ENCODE assay signal across 11 cellular contexts in the genomic region with DNA sequence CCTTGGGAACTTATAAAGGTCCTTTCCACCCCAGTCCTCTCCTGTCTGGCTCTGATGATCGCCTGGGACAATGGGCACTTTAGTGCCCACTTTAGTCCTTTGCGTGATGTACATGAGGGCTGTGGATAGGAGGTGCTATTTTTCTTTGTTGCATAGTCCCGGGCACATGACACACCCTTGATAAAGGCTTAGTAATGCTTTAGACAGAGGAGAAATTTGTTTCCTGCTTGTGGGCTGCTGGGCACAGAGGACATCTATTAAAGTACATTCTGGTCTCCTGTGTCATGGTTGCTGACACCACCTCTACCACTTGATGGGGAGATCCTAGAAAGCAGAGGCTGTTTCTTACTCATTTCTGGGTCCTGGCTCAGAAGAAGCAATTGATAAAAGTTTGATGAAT. TPM values are rescaled to one million over a fixed set of nuclear protein-coding genes. Genes with fewer than 3 reads are reported as not detected.
A peak's percentile ranks its signal among the peaks of the same experiment; 100 is the strongest.
DNase-seq lines count a peak whose midpoint lies in the region; ATAC-seq and TF ChIP-seq lines count a peak whose summit lies in the region.
"Had no signal": no experiment of that assay in that cellular context is flagged by ENCODE, and none has a peak within 500 bp of the region (broad histone marks: within the 10 kb centered on the region; RNA-seq: fewer than 3 reads in every experiment).

No MANE protein-coding gene starts in this region.

- H3K27me3 ChIP-seq in IMR-90 (ENCODE audit: control insufficient read depth, insufficient read depth, low read length) (peaks cover 7% of the 10 kb centered on the region), left lung (no peaks in the 10 kb centered on the region)

- H3K27ac Mint-ChIP-seq in Calu3 (ENCODE audit: unreplicated experiment): no peak overlapping the region

- no peaks in the 10 kb centered on the region for H3K4me1 ChIP-seq in IMR-90 (ENCODE audit: control insufficient read depth, insufficient read depth, low read length)
- peaks cover 0 to 3% of the 10 kb centered on the region in 2 donors for H3K4me1 ChIP-seq in left lung
- H3K4me1 ChIP-seq: parathyroid adenoma had no signal

- TF ChIP-seq CTCF in Calu3 (IDR thresholded peaks at IDR 0.05; ENCODE audit: unreplicated experiment): no peak
- no peak for TF ChIP-seq CTCF in IMR-90 (conservative IDR thresholded peaks at IDR 0.05; ENCODE audit: low read depth, low read length)
- no peak for TF ChIP-seq CTCF in left lung (IDR thresholded peaks at IDR 0.05)

- TF ChIP-seq RAD21 in IMR-90 (IDR thresholded peaks at IDR 0.05; ENCODE audit: low read length): no peak

- no peak overlapping the region for H3K4ac ChIP-seq in IMR-90 (ENCODE audit: low read depth, low read length)

- intact Hi-C loops in Calu3 (cut with micrococcal nuclease; ENCODE audit: unreplicated experiment): no loop called here
- intact Hi-C loops in IMR-90 (cut with micrococcal nuclease): no loop called here
- intact Hi-C loops in left lung (cut with DNase I): no loop called here

- no peaks in the 10 kb centered on the region for H3K9me3 ChIP-seq in IMR-90 (ENCODE audit: control insufficient read depth, insufficient read depth, low read length)
- no peaks in the 10 kb centered on the region for H3K9me3 ChIP-seq in left lung

- CTCF ChIA-PET in Calu3 (lab: Charles Lee) (no interaction called here), IMR-90 (lab: Yijun Ruan, JAX) (no interaction called here)

- no peaks in the 10 kb centered on the region for H4K20me1 ChIP-seq in IMR-90 (ENCODE audit: insufficient read depth, low read length)

- DNase-seq in Calu3: peak; percentile 33
- peak; percentile 56 for DNase-seq in IMR-90
- peak; percentile 63 for DNase-seq in astrocyte of the hippocampus (ENCODE audit: low read depth, low spot score)
- no peak for DNase-seq in left lung
- DNase-seq in amygdala (lab: John Stamatoyannopoulos, UW): no peak
- DNase-seq: DND-41 had no signal

- no peak overlapping the region for H2BK5ac ChIP-seq in IMR-90 (ENCODE audit: low read depth, low read length, poor library complexity, severe bottlenecking)

- TF ChIP-seq POLR2A in IMR-90 (IDR thresholded peaks at IDR 0.05; ENCODE audit: low read depth, low read length): no peak

- no peak overlapping the region for H3K4me3 Mint-ChIP-seq in Calu3 (ENCODE audit: low read depth, unreplicated experiment)

- H3K4me2 ChIP-seq in IMR-90 (ENCODE audit: low read depth, low read length): no peak overlapping the region

- H4K8ac ChIP-seq in IMR-90 (ENCODE audit: low read depth in 2 of 2, low read length in 2 of 2): no peak overlapping the region

- WGBS in IMR-90 (ENCODE audit: extremely low coverage in 2 of 2, insufficient read length in 1 of 2), 2 experiments: no CpG with 5 or more reads among the region's 3 CpGs

- H2BK15ac ChIP-seq in IMR-90 (ENCODE audit: low read depth, low read length): no peak overlapping the region

- no peak overlapping the region for H4K91ac ChIP-seq in IMR-90 (ENCODE audit: insufficient read depth, low read depth, low read length)

- no peak overlapping the region for H2AK5ac ChIP-seq in IMR-90 (ENCODE audit: low read depth, low read length)

- H3K18ac ChIP-seq in IMR-90 (ENCODE audit: low read depth, low read length): no peak overlapping the region

- no peak overlapping the region for H4K5ac ChIP-seq in IMR-90 (ENCODE audit: low read depth, low read length)

- H3K27ac ChIP-seq in IMR-90 (ENCODE audit: insufficient read depth, low read length) (no peak overlapping the region), left lung (peak overlapping the region in 1 of 2 donors; percentile 23)
- H3K27ac ChIP-seq: parathyroid adenoma had no signal

- H3K4me3 ChIP-seq in IMR-90 (ENCODE audit: insufficient read depth, low read depth, low read length): no peak overlapping the region
- no peak overlapping the region for H3K4me3 ChIP-seq in left lung

- no peak overlapping the region for H3K14ac ChIP-seq in IMR-90 (replicated peaks; ENCODE audit: low read depth, low read length)

- dilution Hi-C loops in IMR-90 (cut with HindIII; ENCODE audit: low sequenced_read_pairs, unreplicated experiment): no loop called here

- peaks cover 17% of the 10 kb centered on the region for H3K27me3 Mint-ChIP-seq in Calu3 (ENCODE audit: unreplicated experiment)

- H3K23ac ChIP-seq in IMR-90 (ENCODE audit: low read depth, low read length): no peak overlapping the region

- no peaks in the 10 kb centered on the region for H3K79me1 ChIP-seq in IMR-90 (ENCODE audit: low read depth in 1 of 2, low read length in 2 of 2)

- H2AK9ac ChIP-seq in IMR-90 (replicated peaks; ENCODE audit: low read depth, low read length, poor library complexity): no peak overlapping the region

- H3K9me1 ChIP-seq in IMR-90 (ENCODE audit: insufficient read depth, low read length): no peaks in the 10 kb centered on the region; the same call in 1 of the 2 replicates

- H3K9me3 Mint-ChIP-seq in Calu3 (ENCODE audit: low read depth, unreplicated experiment): no peaks in the 10 kb centered on the region
- H3K9me3 Mint-ChIP-seq: activated naive CD4-positive, alpha-beta T cell treated with anti-CD3 and anti-CD28 coated beads, Interleukin-2, amount 50 U/mL, for 72 hours had no signal

- H3K56ac ChIP-seq in IMR-90 (ENCODE audit: extremely low read depth, insufficient read depth, low read length): no peak overlapping the region

- POLR2A ChIA-PET in IMR-90 (lab: Charles Lee; ENCODE audit: unreplicated experiment): no interaction called here

- H3K4me1 Mint-ChIP-seq in Calu3 (ENCODE audit: low read depth, unreplicated experiment): peaks cover 10% of the 10 kb centered on the region

- H2AFZ ChIP-seq in IMR-90 (replicated peaks; ENCODE audit: low read length, poor library complexity): peak overlapping the region; percentile 32
- H2AFZ ChIP-seq: parathyroid adenoma had no signal

- no peak overlapping the region for H2BK120ac ChIP-seq in IMR-90 (ENCODE audit: low read depth, low read length)

- H3K36me3 ChIP-seq in IMR-90 (ENCODE audit: control insufficient read depth, insufficient read depth, low read length) (peaks cover 22% of the 10 kb centered on the region), left lung (peaks cover 0 to 49% of the 10 kb centered on the region in 2 donors)

- peak; percentile 43 for ATAC-seq in IMR-90 (ENCODE audit: low read depth)
- ATAC-seq in left lung: peak; percentile 60
- no peak for ATAC-seq in HG02885 (IDR thresholded peaks at IDR 0.05; ENCODE audit: poor library complexity, unreplicated experiment)
- ATAC-seq in HG03460 (IDR thresholded peaks at IDR 0.05; ENCODE audit: unreplicated experiment): no peak
- ATAC-seq in HG03095 (IDR thresholded peaks at IDR 0.05; ENCODE audit: unreplicated experiment): no peak

- in situ Hi-C loops in IMR-90 (cut with MboI; ENCODE audit: low sequenced_read_pairs): no loop called here

- peaks cover 3% of the 10 kb centered on the region for H3K36me3 Mint-ChIP-seq in Calu3 (ENCODE audit: insufficient read depth, unreplicated experiment)
- H3K36me3 Mint-ChIP-seq: activated naive CD4-positive, alpha-beta T cell treated with anti-CD3 and anti-CD28 coated beads, Interleukin-2, amount 50 U/mL, for 72 hours had no signal

- no peak overlapping the region for H2BK20ac ChIP-seq in IMR-90 (ENCODE audit: low read depth, low read length)

- no peak overlapping the region for H3K9ac ChIP-seq in IMR-90 (ENCODE audit: low read depth, low read length)
- H3K9ac ChIP-seq: parathyroid adenoma had no signal

- BruUV-seq in Calu3 (replicated peaks; lab: Mats Ljungman, UMichigan) (no TSS peak), IMR-90 (replicated peaks; lab: Mats Ljungman, UMichigan) (no TSS peak)

TF ChIP-seq in IMR-90, 13 proteins besides CTCF, POLR2A, EP300 and RAD21:
- no peak for TF ChIP-seq MAFK (IDR thresholded peaks at IDR 0.05; ENCODE audit: low read depth, low read length)
- no peak for TF ChIP-seq FOS (IDR thresholded peaks at IDR 0.05; ENCODE audit: low read depth, low read length)
- no peak; the same call in 1 of the 2 replicates for TF ChIP-seq BHLHE40 (IDR thresholded peaks at IDR 0.05; ENCODE audit: low read depth, low read length)
- TF ChIP-seq, protein P1, sequence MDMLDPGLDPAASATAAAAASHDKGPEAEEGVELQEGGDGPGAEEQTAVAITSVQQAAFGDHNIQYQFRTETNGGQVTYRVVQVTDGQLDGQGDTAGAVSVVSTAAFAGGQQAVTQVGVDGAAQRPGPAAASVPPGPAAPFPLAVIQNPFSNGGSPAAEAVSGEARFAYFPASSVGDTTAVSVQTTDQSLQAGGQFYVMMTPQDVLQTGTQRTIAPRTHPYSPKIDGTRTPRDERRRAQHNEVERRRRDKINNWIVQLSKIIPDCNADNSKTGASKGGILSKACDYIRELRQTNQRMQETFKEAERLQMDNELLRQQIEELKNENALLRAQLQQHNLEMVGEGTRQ (IDR thresholded peaks at IDR 0.05; ENCODE audit: low read depth, low read length): peak; percentile 36; the same call in 1 of the 2 replicates
TF ChIP-seq in IMR-90: peak in this region for 1.

RNA-seq across cellular contexts. Expression of gene KNCN, which starts 5.4 kb away (rescaled TPM):
- total RNA-seq in Calu3 (2022): not detected in 2 replicates
- not detected in 2 replicates for total RNA-seq in IMR-90 (2012; rRNA removed)
- not detected in 2 replicates for polyA plus RNA-seq in IMR-90 (2012; rRNA removed)
- polyA plus RNA-seq in IMR-90 (2012; cell fraction: cytosol; rRNA removed): not detected in 2 replicates
- polyA plus RNA-seq in IMR-90 (2012; cell fraction: nucleus; rRNA removed; ENCODE audit: low replicate concordance): not detected in 2 replicates
- not detected for total RNA-seq in left lung
- total RNA-seq: activated naive CD4-positive, alpha-beta T cell treated with anti-CD3 and anti-CD28 coated beads, Interleukin-2, amount 50 U/mL, for 72 hours had no signal

RNA-seq across cellular contexts. Expression of gene MKNK1, which starts 47.2 kb away (rescaled TPM):
- total RNA-seq in Calu3 (2022): 29.6 and 32.0 TPM in 2 replicates
- 14.3 and 16.4 TPM in 2 replicates for total RNA-seq in IMR-90 (2012; rRNA removed)
- 32.9 and 35.2 TPM in 2 replicates for polyA plus RNA-seq in IMR-90 (2012; rRNA removed)
- polyA plus RNA-seq in IMR-90 (2012; cell fraction: cytosol; rRNA removed): 19.1 and 20.7 TPM in 2 replicates
- polyA plus RNA-seq in IMR-90 (2012; cell fraction: nucleus; rRNA removed; ENCODE audit: low replicate concordance): 196 and 231 TPM in 2 replicates
- total RNA-seq in left lung: 10 to 100 TPM; 42.2 to 96.0 TPM

RNA-seq across cellular contexts. Expression of gene MOB3C, which starts 59.8 kb away (rescaled TPM):
- total RNA-seq in Calu3 (2022) (8.3 and 9.3 TPM in 2 replicates), IMR-90 (2012; rRNA removed) (6.4 and 7.3 TPM in 2 replicates), left lung (10 to 100 TPM; 16.0 to 21.3 TPM)
- polyA plus RNA-seq in IMR-90 (2012; rRNA removed): 8.3 and 9.0 TPM in 2 replicates
- polyA plus RNA-seq in IMR-90 (2012; cell fraction: cytosol; rRNA removed): 7.2 and 9.7 TPM in 2 replicates
- 22.3 and 26.0 TPM in 2 replicates for polyA plus RNA-seq in IMR-90 (2012; cell fraction: nucleus; rRNA removed; ENCODE audit: low replicate concordance)

Comparison
In these comparisons a context has a peak if more than half of its experiments do, and no peak if none do; other contexts are left out.
1. DNase-seq: peak in Calu3 (single experiment), IMR-90 (single experiment) and astrocyte of the hippocampus (single experiment); none in left lung (0 of 2) and amygdala (0 of 56).
2. ATAC-seq: peak in IMR-90 (single experiment) and left lung (single experiment); none in HG02885 (single experiment), HG03460 (single experiment) and HG03095 (single experiment).